Comparison of ENCODE assay signal across 1 cellular context in the genomic region with DNA sequence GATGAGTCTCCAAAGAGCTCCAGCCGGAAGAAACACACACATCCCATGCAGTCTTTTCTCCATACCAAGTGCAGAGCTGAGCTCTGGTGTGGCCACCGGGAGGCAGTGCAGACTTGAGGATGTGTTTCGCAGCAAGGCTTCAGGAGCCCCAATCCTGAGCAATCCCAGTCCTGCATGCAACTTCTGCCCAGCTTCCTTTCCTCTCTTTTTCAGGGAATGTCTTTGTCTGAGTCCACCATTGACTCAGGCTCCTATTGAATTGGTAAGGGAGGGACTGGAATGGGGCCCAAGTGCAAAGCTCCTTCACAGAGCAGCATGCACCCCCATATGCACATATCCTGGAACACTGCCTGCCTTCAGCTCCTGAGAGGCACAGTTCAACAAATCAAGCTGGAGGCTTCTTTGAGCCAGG.
TF ChIP-seq lines count a peak whose summit lies in the region.

No MANE protein-coding gene starts in this region.

TF ChIP-seq in HepG2, 621 proteins besides CTCF, POLR2A, EP300 and RAD21 (continued from another document and continues in another):
- TF ChIP-seq, protein P1, sequence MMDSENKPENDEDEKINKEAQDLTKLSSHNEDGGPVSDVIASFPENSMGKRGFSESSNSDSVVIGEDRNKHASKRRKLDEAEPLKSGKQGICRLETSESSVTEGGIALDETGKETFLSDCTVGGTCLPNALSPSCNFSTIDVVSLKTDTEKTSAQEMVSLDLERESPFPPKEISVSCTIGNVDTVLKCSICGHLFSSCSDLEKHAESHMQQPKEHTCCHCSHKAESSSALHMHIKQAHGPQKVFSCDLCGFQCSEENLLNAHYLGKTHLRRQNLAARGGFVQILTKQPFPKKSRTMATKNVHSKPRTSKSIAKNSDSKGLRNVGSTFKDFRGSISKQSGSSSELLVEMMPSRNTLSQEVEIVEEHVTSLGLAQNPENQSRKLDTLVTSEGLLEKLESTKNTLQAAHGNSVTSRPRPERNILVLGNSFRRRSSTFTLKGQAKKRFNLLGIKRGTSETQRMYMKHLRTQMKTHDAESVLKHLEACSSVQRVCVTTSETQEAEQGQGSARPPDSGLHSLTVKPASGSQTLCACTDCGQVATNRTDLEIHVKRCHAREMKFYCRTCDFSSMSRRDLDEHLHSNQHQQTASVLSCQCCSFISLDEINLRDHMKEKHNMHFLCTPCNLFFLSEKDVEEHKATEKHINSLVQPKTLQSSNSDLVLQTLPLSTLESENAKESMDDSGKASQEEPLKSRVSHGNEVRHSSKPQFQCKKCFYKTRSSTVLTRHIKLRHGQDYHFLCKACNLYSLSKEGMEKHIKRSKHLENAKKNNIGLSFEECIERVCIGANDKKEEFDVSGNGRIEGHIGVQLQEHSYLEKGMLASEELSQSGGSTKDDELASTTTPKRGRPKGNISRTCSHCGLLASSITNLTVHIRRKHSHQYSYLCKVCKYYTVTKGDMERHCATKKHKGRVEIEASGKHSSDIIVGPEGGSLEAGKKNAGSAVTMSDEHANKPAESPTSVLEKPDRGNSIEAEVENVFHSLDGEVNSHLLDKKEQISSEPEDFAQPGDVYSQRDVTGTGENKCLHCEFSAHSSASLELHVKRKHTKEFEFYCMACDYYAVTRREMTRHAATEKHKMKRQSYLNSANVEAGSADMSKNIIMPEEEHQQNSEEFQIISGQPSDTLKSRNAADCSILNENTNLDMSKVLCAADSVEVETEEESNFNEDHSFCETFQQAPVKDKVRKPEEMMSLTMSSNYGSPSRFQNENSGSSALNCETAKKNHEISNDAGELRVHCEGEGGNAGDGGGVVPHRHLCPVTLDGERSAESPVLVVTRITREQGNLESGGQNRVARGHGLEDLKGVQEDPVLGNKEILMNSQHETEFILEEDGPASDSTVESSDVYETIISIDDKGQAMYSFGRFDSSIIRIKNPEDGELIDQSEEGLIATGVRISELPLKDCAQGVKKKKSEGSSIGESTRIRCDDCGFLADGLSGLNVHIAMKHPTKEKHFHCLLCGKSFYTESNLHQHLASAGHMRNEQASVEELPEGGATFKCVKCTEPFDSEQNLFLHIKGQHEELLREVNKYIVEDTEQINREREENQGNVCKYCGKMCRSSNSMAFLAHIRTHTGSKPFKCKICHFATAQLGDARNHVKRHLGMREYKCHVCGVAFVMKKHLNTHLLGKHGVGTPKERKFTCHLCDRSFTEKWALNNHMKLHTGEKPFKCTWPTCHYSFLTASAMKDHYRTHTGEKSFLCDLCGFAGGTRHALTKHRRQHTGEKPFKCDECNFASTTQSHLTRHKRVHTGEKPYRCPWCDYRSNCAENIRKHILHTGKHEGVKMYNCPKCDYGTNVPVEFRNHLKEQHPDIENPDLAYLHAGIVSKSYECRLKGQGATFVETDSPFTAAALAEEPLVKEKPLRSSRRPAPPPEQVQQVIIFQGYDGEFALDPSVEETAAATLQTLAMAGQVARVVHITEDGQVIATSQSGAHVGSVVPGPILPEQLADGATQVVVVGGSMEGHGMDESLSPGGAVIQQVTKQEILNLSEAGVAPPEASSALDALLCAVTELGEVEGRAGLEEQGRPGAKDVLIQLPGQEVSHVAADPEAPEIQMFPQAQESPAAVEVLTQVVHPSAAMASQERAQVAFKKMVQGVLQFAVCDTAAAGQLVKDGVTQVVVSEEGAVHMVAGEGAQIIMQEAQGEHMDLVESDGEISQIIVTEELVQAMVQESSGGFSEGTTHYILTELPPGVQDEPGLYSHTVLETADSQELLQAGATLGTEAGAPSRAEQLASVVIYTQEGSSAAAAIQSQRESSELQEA (CRISPR knock-in tag; IDR thresholded peaks at IDR 0.05; ENCODE audit: not compliant biosample characterization): no peak
- no peak for TF ChIP-seq EEA1 (CRISPR knock-in tag; IDR thresholded peaks at IDR 0.05; ENCODE audit: borderline replicate concordance)
- TF ChIP-seq PCBP1 (IDR thresholded peaks at IDR 0.05; ENCODE audit: borderline replicate concordance, low read depth, low read length): no peak
- TF ChIP-seq ZNF382 (CRISPR knock-in tag; IDR thresholded peaks at IDR 0.05; ENCODE audit: borderline replicate concordance): no peak
- no peak for TF ChIP-seq REXO4 (CRISPR knock-in tag; IDR thresholded peaks at IDR 0.05; ENCODE audit: borderline replicate concordance)
- no peak for TF ChIP-seq SP1 (IDR thresholded peaks at IDR 0.05)
- TF ChIP-seq SP1 (CRISPR knock-in tag; IDR thresholded peaks at IDR 0.05): no peak
- TF ChIP-seq DNMT1 (CRISPR knock-in tag; IDR thresholded peaks at IDR 0.05): no peak
- TF ChIP-seq, protein P2, sequence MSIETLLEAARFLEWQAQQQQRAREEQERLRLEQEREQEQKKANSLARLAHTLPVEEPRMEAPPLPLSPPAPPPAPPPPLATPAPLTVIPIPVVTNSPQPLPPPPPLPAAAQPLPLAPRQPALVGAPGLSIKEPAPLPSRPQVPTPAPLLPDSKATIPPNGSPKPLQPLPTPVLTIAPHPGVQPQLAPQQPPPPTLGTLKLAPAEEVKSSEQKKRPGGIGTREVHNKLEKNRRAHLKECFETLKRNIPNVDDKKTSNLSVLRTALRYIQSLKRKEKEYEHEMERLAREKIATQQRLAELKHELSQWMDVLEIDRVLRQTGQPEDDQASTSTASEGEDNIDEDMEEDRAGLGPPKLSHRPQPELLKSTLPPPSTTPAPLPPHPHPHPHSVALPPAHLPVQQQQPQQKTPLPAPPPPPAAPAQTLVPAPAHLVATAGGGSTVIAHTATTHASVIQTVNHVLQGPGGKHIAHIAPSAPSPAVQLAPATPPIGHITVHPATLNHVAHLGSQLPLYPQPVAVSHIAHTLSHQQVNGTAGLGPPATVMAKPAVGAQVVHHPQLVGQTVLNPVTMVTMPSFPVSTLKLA (IDR thresholded peaks at IDR 0.05): no peak
- TF ChIP-seq, protein P3, sequence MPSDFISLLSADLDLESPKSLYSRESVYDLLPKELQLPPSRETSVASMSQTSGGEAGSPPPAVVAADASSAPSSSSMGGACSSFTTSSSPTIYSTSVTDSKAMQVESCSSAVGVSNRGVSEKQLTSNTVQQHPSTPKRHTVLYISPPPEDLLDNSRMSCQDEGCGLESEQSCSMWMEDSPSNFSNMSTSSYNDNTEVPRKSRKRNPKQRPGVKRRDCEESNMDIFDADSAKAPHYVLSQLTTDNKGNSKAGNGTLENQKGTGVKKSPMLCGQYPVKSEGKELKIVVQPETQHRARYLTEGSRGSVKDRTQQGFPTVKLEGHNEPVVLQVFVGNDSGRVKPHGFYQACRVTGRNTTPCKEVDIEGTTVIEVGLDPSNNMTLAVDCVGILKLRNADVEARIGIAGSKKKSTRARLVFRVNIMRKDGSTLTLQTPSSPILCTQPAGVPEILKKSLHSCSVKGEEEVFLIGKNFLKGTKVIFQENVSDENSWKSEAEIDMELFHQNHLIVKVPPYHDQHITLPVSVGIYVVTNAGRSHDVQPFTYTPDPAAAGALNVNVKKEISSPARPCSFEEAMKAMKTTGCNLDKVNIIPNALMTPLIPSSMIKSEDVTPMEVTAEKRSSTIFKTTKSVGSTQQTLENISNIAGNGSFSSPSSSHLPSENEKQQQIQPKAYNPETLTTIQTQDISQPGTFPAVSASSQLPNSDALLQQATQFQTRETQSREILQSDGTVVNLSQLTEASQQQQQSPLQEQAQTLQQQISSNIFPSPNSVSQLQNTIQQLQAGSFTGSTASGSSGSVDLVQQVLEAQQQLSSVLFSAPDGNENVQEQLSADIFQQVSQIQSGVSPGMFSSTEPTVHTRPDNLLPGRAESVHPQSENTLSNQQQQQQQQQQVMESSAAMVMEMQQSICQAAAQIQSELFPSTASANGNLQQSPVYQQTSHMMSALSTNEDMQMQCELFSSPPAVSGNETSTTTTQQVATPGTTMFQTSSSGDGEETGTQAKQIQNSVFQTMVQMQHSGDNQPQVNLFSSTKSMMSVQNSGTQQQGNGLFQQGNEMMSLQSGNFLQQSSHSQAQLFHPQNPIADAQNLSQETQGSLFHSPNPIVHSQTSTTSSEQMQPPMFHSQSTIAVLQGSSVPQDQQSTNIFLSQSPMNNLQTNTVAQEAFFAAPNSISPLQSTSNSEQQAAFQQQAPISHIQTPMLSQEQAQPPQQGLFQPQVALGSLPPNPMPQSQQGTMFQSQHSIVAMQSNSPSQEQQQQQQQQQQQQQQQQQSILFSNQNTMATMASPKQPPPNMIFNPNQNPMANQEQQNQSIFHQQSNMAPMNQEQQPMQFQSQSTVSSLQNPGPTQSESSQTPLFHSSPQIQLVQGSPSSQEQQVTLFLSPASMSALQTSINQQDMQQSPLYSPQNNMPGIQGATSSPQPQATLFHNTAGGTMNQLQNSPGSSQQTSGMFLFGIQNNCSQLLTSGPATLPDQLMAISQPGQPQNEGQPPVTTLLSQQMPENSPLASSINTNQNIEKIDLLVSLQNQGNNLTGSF (CRISPR knock-in tag; IDR thresholded peaks at IDR 0.05): no peak
- TF ChIP-seq MLLT10 (CRISPR knock-in tag; IDR thresholded peaks at IDR 0.05): no peak
- TF ChIP-seq KMT2A (CRISPR knock-in tag; IDR thresholded peaks at IDR 0.05): no peak
- no peak for TF ChIP-seq ZNF550 (CRISPR knock-in tag; IDR thresholded peaks at IDR 0.05; ENCODE audit: borderline replicate concordance)
- TF ChIP-seq, protein P4, sequence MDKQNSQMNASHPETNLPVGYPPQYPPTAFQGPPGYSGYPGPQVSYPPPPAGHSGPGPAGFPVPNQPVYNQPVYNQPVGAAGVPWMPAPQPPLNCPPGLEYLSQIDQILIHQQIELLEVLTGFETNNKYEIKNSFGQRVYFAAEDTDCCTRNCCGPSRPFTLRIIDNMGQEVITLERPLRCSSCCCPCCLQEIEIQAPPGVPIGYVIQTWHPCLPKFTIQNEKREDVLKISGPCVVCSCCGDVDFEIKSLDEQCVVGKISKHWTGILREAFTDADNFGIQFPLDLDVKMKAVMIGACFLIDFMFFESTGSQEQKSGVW (CRISPR knock-in tag; IDR thresholded peaks at IDR 0.05; ENCODE audit: borderline replicate concordance): no peak
- TF ChIP-seq CHCHD3 (CRISPR knock-in tag; IDR thresholded peaks at IDR 0.05): no peak
- no peak for TF ChIP-seq KDM6A (CRISPR knock-in tag; IDR thresholded peaks at IDR 0.05; ENCODE audit: low read depth)
- TF ChIP-seq, protein P5, sequence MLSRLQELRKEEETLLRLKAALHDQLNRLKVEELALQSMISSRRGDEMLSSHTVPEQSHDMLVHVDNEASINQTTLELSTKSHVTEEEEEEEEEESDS (CRISPR knock-in tag; IDR thresholded peaks at IDR 0.05; ENCODE audit: borderline replicate concordance): no peak
- no peak for TF ChIP-seq CEBPB (IDR thresholded peaks at IDR 0.05; ENCODE audit: borderline replicate concordance, low read depth, low read length)
- no peak for TF ChIP-seq ZNF160 (CRISPR knock-in tag; IDR thresholded peaks at IDR 0.05)
- no peak for TF ChIP-seq ZMYM4 (CRISPR knock-in tag; IDR thresholded peaks at IDR 0.05)
- TF ChIP-seq CCDC6 (CRISPR knock-in tag; IDR thresholded peaks at IDR 0.05): no peak
- TF ChIP-seq, protein P6, sequence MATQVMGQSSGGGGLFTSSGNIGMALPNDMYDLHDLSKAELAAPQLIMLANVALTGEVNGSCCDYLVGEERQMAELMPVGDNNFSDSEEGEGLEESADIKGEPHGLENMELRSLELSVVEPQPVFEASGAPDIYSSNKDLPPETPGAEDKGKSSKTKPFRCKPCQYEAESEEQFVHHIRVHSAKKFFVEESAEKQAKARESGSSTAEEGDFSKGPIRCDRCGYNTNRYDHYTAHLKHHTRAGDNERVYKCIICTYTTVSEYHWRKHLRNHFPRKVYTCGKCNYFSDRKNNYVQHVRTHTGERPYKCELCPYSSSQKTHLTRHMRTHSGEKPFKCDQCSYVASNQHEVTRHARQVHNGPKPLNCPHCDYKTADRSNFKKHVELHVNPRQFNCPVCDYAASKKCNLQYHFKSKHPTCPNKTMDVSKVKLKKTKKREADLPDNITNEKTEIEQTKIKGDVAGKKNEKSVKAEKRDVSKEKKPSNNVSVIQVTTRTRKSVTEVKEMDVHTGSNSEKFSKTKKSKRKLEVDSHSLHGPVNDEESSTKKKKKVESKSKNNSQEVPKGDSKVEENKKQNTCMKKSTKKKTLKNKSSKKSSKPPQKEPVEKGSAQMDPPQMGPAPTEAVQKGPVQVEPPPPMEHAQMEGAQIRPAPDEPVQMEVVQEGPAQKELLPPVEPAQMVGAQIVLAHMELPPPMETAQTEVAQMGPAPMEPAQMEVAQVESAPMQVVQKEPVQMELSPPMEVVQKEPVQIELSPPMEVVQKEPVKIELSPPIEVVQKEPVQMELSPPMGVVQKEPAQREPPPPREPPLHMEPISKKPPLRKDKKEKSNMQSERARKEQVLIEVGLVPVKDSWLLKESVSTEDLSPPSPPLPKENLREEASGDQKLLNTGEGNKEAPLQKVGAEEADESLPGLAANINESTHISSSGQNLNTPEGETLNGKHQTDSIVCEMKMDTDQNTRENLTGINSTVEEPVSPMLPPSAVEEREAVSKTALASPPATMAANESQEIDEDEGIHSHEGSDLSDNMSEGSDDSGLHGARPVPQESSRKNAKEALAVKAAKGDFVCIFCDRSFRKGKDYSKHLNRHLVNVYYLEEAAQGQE (IDR thresholded peaks at IDR 0.05; ENCODE audit: borderline replicate concordance in 1 of 2, low read depth in 1 of 2, low read length in 2 of 2): no peak
- TF ChIP-seq, protein P7, sequence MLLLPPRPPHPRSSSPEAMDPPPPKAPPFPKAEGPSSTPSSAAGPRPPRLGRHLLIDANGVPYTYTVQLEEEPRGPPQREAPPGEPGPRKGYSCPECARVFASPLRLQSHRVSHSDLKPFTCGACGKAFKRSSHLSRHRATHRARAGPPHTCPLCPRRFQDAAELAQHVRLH (CRISPR knock-in tag; IDR thresholded peaks at IDR 0.05; ENCODE audit: borderline replicate concordance, low read depth): peak; percentile 74; the same call in 1 of the 2 replicates
- no peak for TF ChIP-seq NPAS2 (CRISPR knock-in tag; IDR thresholded peaks at IDR 0.05; ENCODE audit: borderline replicate concordance)
- TF ChIP-seq NCOA5 (CRISPR knock-in tag; IDR thresholded peaks at IDR 0.05): no peak
- TF ChIP-seq ZNF253 (CRISPR knock-in tag; IDR thresholded peaks at IDR 0.05; ENCODE audit: borderline replicate concordance): no peak
- no peak for TF ChIP-seq ARNTL (CRISPR knock-in tag; IDR thresholded peaks at IDR 0.05)
- TF ChIP-seq, protein P8, sequence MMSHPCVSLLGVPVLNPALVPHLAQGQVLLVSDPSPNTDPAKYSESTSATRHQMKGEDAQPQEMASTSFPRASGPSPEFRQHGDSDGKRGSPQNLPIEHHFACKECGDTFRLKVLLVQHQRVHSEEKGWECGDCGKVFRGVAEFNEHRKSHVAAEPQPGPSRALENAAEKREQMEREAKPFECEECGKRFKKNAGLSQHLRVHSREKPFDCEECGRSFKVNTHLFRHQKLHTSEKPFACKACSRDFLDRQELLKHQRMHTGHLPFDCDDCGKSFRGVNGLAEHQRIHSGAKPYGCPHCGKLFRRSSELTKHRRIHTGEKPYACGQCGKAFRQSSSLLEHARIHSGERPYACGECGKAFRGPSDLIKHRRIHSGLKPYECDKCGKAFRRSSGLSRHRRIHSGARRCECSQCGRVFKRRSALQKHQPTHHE (CRISPR knock-in tag; IDR thresholded peaks at IDR 0.05; ENCODE audit: borderline replicate concordance): no peak
- no peak for TF ChIP-seq ZNF460 (CRISPR knock-in tag; IDR thresholded peaks at IDR 0.05; ENCODE audit: borderline replicate concordance)
- TF ChIP-seq HDAC1 (CRISPR knock-in tag; IDR thresholded peaks at IDR 0.05): no peak
- TF ChIP-seq NFKBIZ (CRISPR knock-in tag; IDR thresholded peaks at IDR 0.05): 0 out of 2 replicates have a peak, but pooled peaks have one; percentile 59
- no peak for TF ChIP-seq ZNF256 (CRISPR knock-in tag; conservative IDR thresholded peaks at IDR 0.05)
- TF ChIP-seq PPARG (CRISPR knock-in tag; conservative IDR thresholded peaks at IDR 0.05): no peak; the same call in 1 of the 2 replicates
- TF ChIP-seq MED13 (CRISPR knock-in tag; IDR thresholded peaks at IDR 0.05): no peak
- TF ChIP-seq SMAD9 (CRISPR knock-in tag; IDR thresholded peaks at IDR 0.05): no peak
- TF ChIP-seq NFE2 (CRISPR knock-in tag; IDR thresholded peaks at IDR 0.05): no peak
- TF ChIP-seq GATA4 (IDR thresholded peaks at IDR 0.05; ENCODE audit: borderline replicate concordance, low read depth): no peak
- TF ChIP-seq GABPA (IDR thresholded peaks at IDR 0.05; ENCODE audit: low read depth, low read length): no peak
- TF ChIP-seq GABPA (CRISPR knock-in tag; IDR thresholded peaks at IDR 0.05; ENCODE audit: low read depth): no peak
- peak; percentile 72; the same call in 1 of the 2 replicates for TF ChIP-seq ETV5 (CRISPR knock-in tag; IDR thresholded peaks at IDR 0.05; ENCODE audit: borderline replicate concordance)
